In genomic region chr4:123995939-123996338, GRCh38 we compare ENCODE assay signal across 15 cellular contexts.
A peak's percentile ranks its signal among the peaks of the same experiment; 100 is the strongest.
DNase-seq lines count a peak whose midpoint lies in the region; ATAC-seq and TF ChIP-seq lines count a peak whose summit lies in the region.
"Had no signal": no experiment of that assay in that cellular context is flagged by ENCODE, and none has a peak within 500 bp of the region (broad histone marks: within the 10 kb centered on the region; RNA-seq: fewer than 3 reads in every experiment).

No MANE protein-coding gene starts in this region.

- dilution Hi-C loops in IMR-90 (cut with HindIII; ENCODE audit: low sequenced_read_pairs, unreplicated experiment) = no loop called here

- no peaks in the 10 kb centered on the region for H3K27me3 ChIP-seq in IMR-90 (ENCODE audit: control insufficient read depth, insufficient read depth, low read length)
- H3K27me3 ChIP-seq: gastroesophageal sphincter, upper lobe of left lung had no signal

- no peak overlapping the region for H3K4me2 ChIP-seq in IMR-90 (ENCODE audit: low read depth, low read length)

- no peak overlapping the region for H3K9ac ChIP-seq in IMR-90 (ENCODE audit: low read depth, low read length)

- intact Hi-C loops in IMR-90 (cut with micrococcal nuclease) = no loop called here

- H3K56ac ChIP-seq in IMR-90 (ENCODE audit: extremely low read depth, insufficient read depth, low read length) = no peak overlapping the region

- no peak overlapping the region for H3K14ac ChIP-seq in IMR-90 (replicated peaks; ENCODE audit: low read depth, low read length)

- no peak overlapping the region for H4K8ac ChIP-seq in IMR-90 (ENCODE audit: low read depth in 2 of 2, low read length in 2 of 2)

- peaks cover 3% of the 10 kb centered on the region; the same call in 1 of the 2 replicates for H3K9me1 ChIP-seq in IMR-90 (ENCODE audit: insufficient read depth, low read length)

- H2BK20ac ChIP-seq in IMR-90 (ENCODE audit: low read depth, low read length) = no peak overlapping the region; the same call in 1 of the 2 replicates

- no peak overlapping the region for H4K91ac ChIP-seq in IMR-90 (ENCODE audit: insufficient read depth, low read depth, low read length)

- no CpG with 5 or more reads among the region's 2 CpGs for WGBS in IMR-90 (ENCODE audit: extremely low coverage in 2 of 2, insufficient read length in 1 of 2), 2 experiments

- TF ChIP-seq POLR2A in IMR-90 (IDR thresholded peaks at IDR 0.05; ENCODE audit: low read depth, low read length) = no peak

- no peaks in the 10 kb centered on the region for H4K20me1 ChIP-seq in IMR-90 (ENCODE audit: insufficient read depth, low read length)

- TF ChIP-seq CTCF in AG09309 (IDR thresholded peaks at IDR 0.05; ENCODE audit: control insufficient read depth, insufficient read depth, low read depth, low read length, missing control alignments) = no peak
- TF ChIP-seq CTCF in IMR-90 (conservative IDR thresholded peaks at IDR 0.05; ENCODE audit: low read depth, low read length) = no peak
- no peak for TF ChIP-seq CTCF in cardiac fibroblast (IDR thresholded peaks at IDR 0.05; ENCODE audit: low read depth, low read length)

- CTCF ChIA-PET in IMR-90 (lab: Yijun Ruan, JAX) = no interaction called here

- POLR2A ChIA-PET in IMR-90 (lab: Charles Lee; ENCODE audit: unreplicated experiment) = no interaction called here

- H3K18ac ChIP-seq in IMR-90 (ENCODE audit: low read depth, low read length) = peak overlapping the region; percentile 37; the same call in 1 of the 2 replicates

- H2AK9ac ChIP-seq in IMR-90 (replicated peaks; ENCODE audit: low read depth, low read length, poor library complexity) = no peak overlapping the region

- no peaks in the 10 kb centered on the region for H3K36me3 ChIP-seq in IMR-90 (ENCODE audit: control insufficient read depth, insufficient read depth, low read length)
- H3K36me3 ChIP-seq: gastroesophageal sphincter, upper lobe of left lung had no signal

- TF ChIP-seq RAD21 in IMR-90 (IDR thresholded peaks at IDR 0.05; ENCODE audit: low read length) = no peak

- peak; percentile 89 for ATAC-seq in IMR-90 (ENCODE audit: low read depth)
- no peak for ATAC-seq in GM18517 (IDR thresholded peaks at IDR 0.05; ENCODE audit: unreplicated experiment)
- ATAC-seq: gastroesophageal sphincter had no signal

- no peaks in the 10 kb centered on the region for H3K79me1 ChIP-seq in IMR-90 (ENCODE audit: low read depth in 1 of 2, low read length in 2 of 2)

- DNase-seq in AG09309 (ENCODE audit: low read depth) = peak; percentile 40
- DNase-seq in IMR-90 = peak; percentile 88
- peak; percentile 72 to 86 for DNase-seq in cardiac fibroblast (ENCODE audit: low read depth in 2 of 2)
- DNase-seq in kidney glomerular epithelial cell (lab: John Stamatoyannopoulos, UW) = peak; percentile 79
- no peak for DNase-seq in superior temporal gyrus (ENCODE audit: extremely low spot score)
- no peak for DNase-seq in GM19238 (ENCODE audit: insufficient read length, low spot score)
- no peak for DNase-seq in hypothalamus (lab: John Stamatoyannopoulos, UW)
- DNase-seq: activated naive CD4-positive, alpha-beta T cell treated with Interleukin-2 at 50 U/mL for 16 hours; DMS79 treated with DMSO at 0.1 percent for 48 hours; NCI-H1092 treated with DMSO at 0.1 percent for 48 hours; NCI-H2227 treated with DMSO at 0.1 percent for 48 hours; upper lobe of left lung had no signal

- H3K9me3 ChIP-seq in IMR-90 (ENCODE audit: control insufficient read depth, insufficient read depth, low read length) = peaks cover 5% of the 10 kb centered on the region

- H2AFZ ChIP-seq in IMR-90 (replicated peaks; ENCODE audit: low read length, poor library complexity) = peak overlapping the region; percentile 40

- H3K4ac ChIP-seq in IMR-90 (ENCODE audit: low read depth, low read length) = peak overlapping the region; percentile 63

- H2BK5ac ChIP-seq in IMR-90 (ENCODE audit: low read depth, low read length, poor library complexity, severe bottlenecking) = peak overlapping the region; percentile 70

- no peak overlapping the region for H2BK15ac ChIP-seq in IMR-90 (ENCODE audit: low read depth, low read length)

- H2AK5ac ChIP-seq in IMR-90 (ENCODE audit: low read depth, low read length) = no peak overlapping the region

- no TSS peak for BruUV-seq in IMR-90 (replicated peaks; lab: Mats Ljungman, UMichigan)

- H3K4me3 ChIP-seq in AG09309 (ENCODE audit: control insufficient read depth, low read depth, low read length) (no peak overlapping the region), IMR-90 (ENCODE audit: insufficient read depth, low read depth, low read length) (no peak overlapping the region), cardiac fibroblast (replicated peaks in 1 of 2; ENCODE audit: low read depth in 2 of 2, low read length in 2 of 2) (no peak overlapping the region)
- H3K4me3 ChIP-seq: gastroesophageal sphincter, upper lobe of left lung had no signal

- in situ Hi-C loops in IMR-90 (cut with MboI; ENCODE audit: low sequenced_read_pairs) = no loop called here

- H3K4me1 ChIP-seq in IMR-90 (ENCODE audit: control insufficient read depth, insufficient read depth, low read length) = peaks cover 4% of the 10 kb centered on the region; the same call in 1 of the 2 replicates
- H3K4me1 ChIP-seq: gastroesophageal sphincter, upper lobe of left lung had no signal

- H2BK120ac ChIP-seq in IMR-90 (ENCODE audit: low read depth, low read length) = peak overlapping the region; percentile 72; the same call in 1 of the 2 replicates

- H4K5ac ChIP-seq in IMR-90 (ENCODE audit: low read depth, low read length) = no peak overlapping the region

- no peak overlapping the region for H3K23ac ChIP-seq in IMR-90 (ENCODE audit: low read depth, low read length)

- H3K27ac ChIP-seq in IMR-90 (ENCODE audit: insufficient read depth, low read length) = no peak overlapping the region
- H3K27ac ChIP-seq: gastroesophageal sphincter, upper lobe of left lung, VCaP had no signal

TF ChIP-seq in IMR-90, 13 proteins besides CTCF, POLR2A, EP300 and RAD21:
- TF ChIP-seq FOS (IDR thresholded peaks at IDR 0.05; ENCODE audit: low read depth, low read length) (peak; percentile 44; the same call in 1 of the 2 replicates), RCOR1 (IDR thresholded peaks at IDR 0.05; ENCODE audit: insufficient replicate concordance, low read length) (no peak), ELK1 (IDR thresholded peaks at IDR 0.05; ENCODE audit: borderline replicate concordance, low read depth, low read length) (no peak), NFE2L2 (IDR thresholded peaks at IDR 0.05; ENCODE audit: low read depth, low read length) (no peak)

Comparison
In these comparisons a context has a peak if more than half of its experiments do, and no peak if none do; other contexts are left out.
1. DNase-seq: peak in AG09309 (single experiment), IMR-90 (single experiment), cardiac fibroblast (2 of 2) and kidney glomerular epithelial cell (single experiment); none in superior temporal gyrus (single experiment), GM19238 (single experiment) and hypothalamus (0 of 51).